Comparison of ENCODE assay signal across 15 cellular contexts in the genomic region with DNA sequence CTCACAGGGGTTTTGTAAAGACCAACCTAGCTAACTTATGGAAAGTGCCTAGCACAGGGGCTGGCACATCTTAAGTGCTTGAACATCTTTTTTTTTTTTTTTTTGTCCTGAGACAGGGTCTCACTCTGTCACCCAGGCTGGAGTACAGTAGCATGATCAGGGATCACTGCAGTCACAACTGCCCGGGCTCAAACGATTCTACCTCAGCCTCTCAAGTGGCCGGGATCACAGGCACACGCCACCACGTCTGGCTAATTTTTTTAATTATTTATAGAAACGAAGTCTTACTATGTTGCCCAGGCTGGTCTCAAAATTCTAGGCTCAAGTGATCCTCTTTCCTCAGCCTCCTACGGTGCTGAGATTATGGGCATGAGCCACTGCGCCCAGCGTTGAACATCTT.
"Had no signal": no experiment of that assay in that cellular context is flagged by ENCODE, and none has a peak within 500 bp of the region (broad histone marks: within the 10 kb centered on the region; RNA-seq: fewer than 3 reads in every experiment).

No MANE protein-coding gene starts in this region.

- H3K36me3 ChIP-seq: colonic mucosa, upper lobe of left lung had no signal

- H3K9me3 ChIP-seq: colonic mucosa, upper lobe of left lung had no signal

- ATAC-seq: esophagus mucosa; naive thymus-derived CD8-positive, alpha-beta T cell; stimulated activated naive CD8-positive, alpha-beta T cell treated with anti-CD3 and anti-CD28 coated beads, Interleukin-15, Interleukin-2, amounts not matched to agents 100 U/mL and 50 U/mL, for 24 hours had no signal

- H3K79me2 ChIP-seq: hepatocyte had no signal

- H3K27me3 Mint-ChIP-seq: activated B cell treated with CpG ODN at 0.5 μM for 24 hours had no signal

- H3K9me3 Mint-ChIP-seq: activated B cell treated with CpG ODN at 0.5 μM for 24 hours; activated CD4-positive, alpha-beta T cell treated with anti-CD3 and anti-CD28 coated beads, Interleukin-2, amount 10 ng/mL, durations not matched to agents 24 days and 14 days; activated naive CD4-positive, alpha-beta T cell treated with anti-CD3 and anti-CD28 coated beads for 36 hours; activated T-helper 2 cell treated with anti-CD3 and anti-CD28 coated beads, Interferon-gamma antibody, Interleukin-2, Interleukin-4, amounts not matched to agents 10 μg/mL and 5 μg/mL and 100 μg/mL, durations not matched to agents 14 hours and 24 hours and 36 hours; naive thymus-derived CD8-positive, alpha-beta T cell had no signal

- DNase-seq: activated B cell treated with CpG ODN at 0.5 μM for 24 hours; activated CD4-positive, alpha-beta T cell treated with anti-CD3 and anti-CD28 coated beads, Interleukin-2, amount 10 ng/mL, durations not matched to agents 24 days and 14 days; activated naive CD4-positive, alpha-beta T cell treated with anti-CD3 and anti-CD28 coated beads for 36 hours; amniotic stem cell; caudate nucleus; colonic mucosa; islet precursor cell; naive thymus-derived CD8-positive, alpha-beta T cell; stimulated activated naive CD8-positive, alpha-beta T cell treated with anti-CD3 and anti-CD28 coated beads, Interleukin-15, Interleukin-2, amounts not matched to agents 100 U/mL and 50 U/mL, for 24 hours; T-helper 1 cell; upper lobe of left lung had no signal

- H3K27me3 ChIP-seq: colonic mucosa, upper lobe of left lung had no signal

- H3K27ac ChIP-seq: colonic mucosa had no signal

- H3K4me1 ChIP-seq: colonic mucosa had no signal

- H3K4me3 ChIP-seq: lung had no signal
